19 cellular contexts compared by ENCODE assay signal in the genomic region with DNA sequence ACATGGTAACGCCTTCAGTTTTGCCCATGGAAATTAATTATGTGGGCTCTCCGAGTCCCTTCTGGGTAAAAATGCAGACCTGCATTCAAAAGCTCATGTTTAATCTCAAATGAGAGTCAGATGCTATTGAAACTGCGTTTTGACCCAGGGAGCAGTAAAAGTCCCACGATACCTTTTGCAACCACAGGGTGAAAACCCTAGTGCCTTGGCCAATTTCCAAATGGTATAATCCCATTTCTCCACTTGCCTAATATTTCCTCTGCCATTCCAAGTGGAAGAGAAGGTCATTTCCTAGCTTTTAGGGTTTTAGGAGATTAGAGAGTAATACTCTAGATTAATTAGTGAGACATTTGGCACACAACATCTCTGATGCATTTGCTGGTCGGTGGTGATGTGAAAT.
DNase-seq lines count a peak whose midpoint lies in the region; TF ChIP-seq lines count a peak whose summit lies in the region.
"Had no signal": no experiment of that assay in that cellular context is flagged by ENCODE, and none has a peak within 500 bp of the region (broad histone marks: within the 10 kb centered on the region; RNA-seq: fewer than 3 reads in every experiment).

No MANE protein-coding gene starts in this region.

- no peaks in the 10 kb centered on the region for H3K27me3 ChIP-seq in A673 (replicated peaks; ENCODE audit: insufficient read depth, low read depth, low read length, poor library complexity)
- H3K27me3 ChIP-seq in HAP-1 (ENCODE audit: low read depth): no peaks in the 10 kb centered on the region
- no peaks in the 10 kb centered on the region for H3K27me3 ChIP-seq in adipocyte (replicated peaks; ENCODE audit: control insufficient read depth, insufficient read depth, low read length)
- H3K27me3 ChIP-seq in SJCRH30: no peaks in the 10 kb centered on the region
- H3K27me3 ChIP-seq: BE2C had no signal

- H3K36me3 Mint-ChIP-seq in nephron (ENCODE audit: low read depth): peaks cover 81% of the 10 kb centered on the region
- H3K36me3 Mint-ChIP-seq: CD14-positive monocyte; CD8-positive, alpha-beta T cell had no signal

- TF ChIP-seq CTCF in A673 (conservative IDR thresholded peaks at IDR 0.05; ENCODE audit: low read depth, low read length) (peak; percentile 37; the same call in 1 of the 2 replicates), nephron (IDR thresholded peaks at IDR 0.05; ENCODE audit: unreplicated experiment in 3 of 3) (no peak)

- peak; percentile 84 for DNase-seq in A673 (ENCODE audit: low spot score)
- DNase-seq in HAP-1 (ENCODE audit: low spot score in 2 of 2): peak; percentile 32 to 61
- no peak for DNase-seq in adipocyte (ENCODE audit: low read depth)
- no peak for DNase-seq in NCI-H2107 treated with DMSO at 0.1 percent for 48 hours (lab: John Stamatoyannopoulos, UW; ENCODE audit: unreplicated experiment)
- no peak for DNase-seq in amniotic stem cell (lab: John Stamatoyannopoulos, UW)
- no peak for DNase-seq in SJCRH30
- no peak for DNase-seq in islet precursor cell
- DNase-seq: BE2C; CD8-positive, alpha-beta T cell; COR-L47; DMS153; DMS79 treated with DMSO at 0.1 percent for 48 hours; EL; GDM1; HCEC 1CT; HFFc6 had no signal

- no peak overlapping the region for H3K4me3 Mint-ChIP-seq in nephron
- H3K4me3 Mint-ChIP-seq: CD14-positive monocyte; CD8-positive, alpha-beta T cell; HFFc6 had no signal

- H3K27ac ChIP-seq in A673 (ENCODE audit: low read depth, low read length, poor library complexity, severe bottlenecking) (no peak overlapping the region), SJCRH30 (no peak overlapping the region)
- H3K27ac ChIP-seq: HL-60 had no signal

- intact Hi-C loops in A673 (cut with micrococcal nuclease; ENCODE audit: unreplicated experiment): no loop called here

- POLR2A ChIA-PET in A673 (lab: Charles Lee; ENCODE audit: low non-redundant PET): no interaction called here

- H3K9ac ChIP-seq in adipocyte (ENCODE audit: low read length): peak overlapping the region; percentile 10

- H3K27ac Mint-ChIP-seq in nephron: peak overlapping the region in 2 of 3 experiments; percentile 11 to 16
- H3K27ac Mint-ChIP-seq: CD14-positive monocyte; CD8-positive, alpha-beta T cell; HFFc6 had no signal

- no peak overlapping the region for H3K4me3 ChIP-seq in A673 (ENCODE audit: low read depth, low read length, poor library complexity, severe bottlenecking)
- H3K4me3 ChIP-seq in HAP-1: no peak overlapping the region
- no peak overlapping the region for H3K4me3 ChIP-seq in adipocyte (ENCODE audit: low read length)
- no peak overlapping the region for H3K4me3 ChIP-seq in SJCRH30

- CTCF ChIA-PET in A673 (lab: Charles Lee): no interaction called here

- H3K4me1 Mint-ChIP-seq in nephron: peaks cover 12% of the 10 kb centered on the region
- H3K4me1 Mint-ChIP-seq: CD14-positive monocyte had no signal

- no peaks in the 10 kb centered on the region for H3K9me3 Mint-ChIP-seq in nephron
- H3K9me3 Mint-ChIP-seq: CD14-positive monocyte; CD8-positive, alpha-beta T cell; HFFc6 had no signal

- in situ Hi-C loops in HAP-1 (cut with MboI; ENCODE audit: low sequenced_read_pairs): no loop called here

- peaks cover 5% of the 10 kb centered on the region for H3K27me3 Mint-ChIP-seq in nephron (ENCODE audit: low read depth)

- H3K4me1 ChIP-seq in A673 (ENCODE audit: insufficient read depth, low read length, poor library complexity, severe bottlenecking): peaks cover 29% of the 10 kb centered on the region
- peaks cover 22% of the 10 kb centered on the region for H3K4me1 ChIP-seq in HAP-1
- peaks cover 33% of the 10 kb centered on the region for H3K4me1 ChIP-seq in adipocyte (ENCODE audit: control insufficient read depth, insufficient read depth, low read length)
- H3K4me1 ChIP-seq in SJCRH30: no peaks in the 10 kb centered on the region

- BruUV-seq in A673 (replicated peaks; lab: Mats Ljungman, UMichigan): no TSS peak

- H3K9me3 ChIP-seq in A673 (ENCODE audit: low read depth, low read length, poor library complexity, severe bottlenecking) (no peaks in the 10 kb centered on the region), HAP-1 (no peaks in the 10 kb centered on the region), adipocyte (ENCODE audit: control insufficient read depth, low read length) (no peaks in the 10 kb centered on the region), SJCRH30 (replicated peaks) (no peaks in the 10 kb centered on the region)
- H3K9me3 ChIP-seq: BE2C had no signal

- H3K36me3 ChIP-seq in A673 (ENCODE audit: insufficient read depth, low read length, poor library complexity, severe bottlenecking): no peaks in the 10 kb centered on the region
- peaks cover 8% of the 10 kb centered on the region for H3K36me3 ChIP-seq in HAP-1 (replicated peaks)
- peaks cover 85% of the 10 kb centered on the region for H3K36me3 ChIP-seq in adipocyte (ENCODE audit: control insufficient read depth, insufficient read depth, low read length, severe bottlenecking)
- H3K36me3 ChIP-seq in SJCRH30: 0 out of 2 replicates have a peak, but pooled peaks cover 5% of the 10 kb centered on the region

Comparison
In these comparisons a context has a peak if more than half of its experiments do, and no peak if none do; other contexts are left out.
1. DNase-seq: peak in A673 (single experiment) and HAP-1 (2 of 2); none in adipocyte (single experiment), NCI-H2107 treated with DMSO at 0.1 percent for 48 hours (single experiment), amniotic stem cell (single experiment), SJCRH30 (0 of 2) and islet precursor cell (single experiment).